In genomic region chr18:57437782-57438668, GRCh38 we compare ENCODE assay signal across 3 cellular contexts.
TF ChIP-seq lines count a peak whose summit lies in the region.

No MANE protein-coding gene starts in this region.

TF ChIP-seq in A549, 52 proteins besides CTCF, POLR2A, EP300 and RAD21:
- TF ChIP-seq PBX3 (IDR thresholded peaks at IDR 0.05) (no peak), SMC3 (IDR thresholded peaks at IDR 0.05) (peak; percentile 67), MAX (IDR thresholded peaks at IDR 0.05) (peak; percentile 41; the same call in 1 of the 2 replicates), EHF (CRISPR knock-in tag; IDR thresholded peaks at IDR 0.05) (no peak), E2F6 (IDR thresholded peaks at IDR 0.05; ENCODE audit: borderline replicate concordance, low read depth) (0 out of 2 replicates have a peak, but pooled peaks have one; percentile 31), JUNB (IDR thresholded peaks at IDR 0.05) (no peak), ZNF302 (CRISPR knock-in tag; IDR thresholded peaks at IDR 0.05) (no peak), HDAC2 (IDR thresholded peaks at IDR 0.05) (peak; percentile 70; the same call in 1 of the 2 replicates), SREBF2 (IDR thresholded peaks at IDR 0.05) (no peak), GATA3 (IDR thresholded peaks at IDR 0.05; ENCODE audit: borderline replicate concordance) (no peak), ZSCAN20 (CRISPR knock-in tag; IDR thresholded peaks at IDR 0.05) (no peak), TFCP2L1 (CRISPR knock-in tag; IDR thresholded peaks at IDR 0.05) (no peak), MYC (IDR thresholded peaks at IDR 0.05; ENCODE audit: borderline replicate concordance, low read length) (no peak), ATOH8 (CRISPR knock-in tag; IDR thresholded peaks at IDR 0.05; ENCODE audit: low read depth) (no peak), MAFK (IDR thresholded peaks at IDR 0.05; ENCODE audit: partially characterized antibody) (no peak)
- TF ChIP-seq, protein P1, sequence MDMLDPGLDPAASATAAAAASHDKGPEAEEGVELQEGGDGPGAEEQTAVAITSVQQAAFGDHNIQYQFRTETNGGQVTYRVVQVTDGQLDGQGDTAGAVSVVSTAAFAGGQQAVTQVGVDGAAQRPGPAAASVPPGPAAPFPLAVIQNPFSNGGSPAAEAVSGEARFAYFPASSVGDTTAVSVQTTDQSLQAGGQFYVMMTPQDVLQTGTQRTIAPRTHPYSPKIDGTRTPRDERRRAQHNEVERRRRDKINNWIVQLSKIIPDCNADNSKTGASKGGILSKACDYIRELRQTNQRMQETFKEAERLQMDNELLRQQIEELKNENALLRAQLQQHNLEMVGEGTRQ (IDR thresholded peaks at IDR 0.05), result no peak

TF ChIP-seq in Ishikawa, 13 proteins besides CTCF, POLR2A, EP300 and RAD21 (continued from another document):
- TF ChIP-seq YY1 (IDR thresholded peaks at IDR 0.05; ENCODE audit: low read depth), result no peak
- no peak for TF ChIP-seq USF1 (IDR thresholded peaks at IDR 0.05)
- no peak for TF ChIP-seq FOXM1 (IDR thresholded peaks at IDR 0.05; ENCODE audit: borderline replicate concordance, low read depth)
- TF ChIP-seq MAX (IDR thresholded peaks at IDR 0.05), result peak; percentile 47; the same call in 1 of the 2 replicates
- peak; percentile 90 for TF ChIP-seq EGR1 (IDR thresholded peaks at IDR 0.05)
- TF ChIP-seq TCF12 (IDR thresholded peaks at IDR 0.05; ENCODE audit: low read depth), result no peak; the same call in 1 of the 2 replicates
- TF ChIP-seq TEAD4 (IDR thresholded peaks at IDR 0.05), result no peak; the same call in none of the 2 replicates
- no peak for TF ChIP-seq CREB1 (IDR thresholded peaks at IDR 0.05; ENCODE audit: low read depth)
- no peak for TF ChIP-seq ZBTB7A (IDR thresholded peaks at IDR 0.05; ENCODE audit: low read depth)
- no peak for TF ChIP-seq REST (IDR thresholded peaks at IDR 0.05; ENCODE audit: low read depth)
- no peak for TF ChIP-seq NFIC (IDR thresholded peaks at IDR 0.05)
TF ChIP-seq in Ishikawa: peak in this region for 2.

TF ChIP-seq in GM12878, 131 proteins besides CTCF, POLR2A, EP300 and RAD21 (continued from another document):
- TF ChIP-seq HDGF (IDR thresholded peaks at IDR 0.05) (no peak), KLF5 (IDR thresholded peaks at IDR 0.05; ENCODE audit: partially characterized antibody) (no peak)
- TF ChIP-seq, protein P2, sequence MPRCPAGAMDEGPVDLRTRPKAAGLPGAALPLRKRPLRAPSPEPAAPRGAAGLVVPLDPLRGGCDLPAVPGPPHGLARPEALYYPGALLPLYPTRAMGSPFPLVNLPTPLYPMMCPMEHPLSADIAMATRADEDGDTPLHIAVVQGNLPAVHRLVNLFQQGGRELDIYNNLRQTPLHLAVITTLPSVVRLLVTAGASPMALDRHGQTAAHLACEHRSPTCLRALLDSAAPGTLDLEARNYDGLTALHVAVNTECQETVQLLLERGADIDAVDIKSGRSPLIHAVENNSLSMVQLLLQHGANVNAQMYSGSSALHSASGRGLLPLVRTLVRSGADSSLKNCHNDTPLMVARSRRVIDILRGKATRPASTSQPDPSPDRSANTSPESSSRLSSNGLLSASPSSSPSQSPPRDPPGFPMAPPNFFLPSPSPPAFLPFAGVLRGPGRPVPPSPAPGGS (IDR thresholded peaks at IDR 0.05; ENCODE audit: borderline replicate concordance, insufficient read depth, low read depth, low read length, poor library complexity, severe bottlenecking), result no peak
